Comparison of ENCODE assay signal across 8 cellular contexts in the genomic region with DNA sequence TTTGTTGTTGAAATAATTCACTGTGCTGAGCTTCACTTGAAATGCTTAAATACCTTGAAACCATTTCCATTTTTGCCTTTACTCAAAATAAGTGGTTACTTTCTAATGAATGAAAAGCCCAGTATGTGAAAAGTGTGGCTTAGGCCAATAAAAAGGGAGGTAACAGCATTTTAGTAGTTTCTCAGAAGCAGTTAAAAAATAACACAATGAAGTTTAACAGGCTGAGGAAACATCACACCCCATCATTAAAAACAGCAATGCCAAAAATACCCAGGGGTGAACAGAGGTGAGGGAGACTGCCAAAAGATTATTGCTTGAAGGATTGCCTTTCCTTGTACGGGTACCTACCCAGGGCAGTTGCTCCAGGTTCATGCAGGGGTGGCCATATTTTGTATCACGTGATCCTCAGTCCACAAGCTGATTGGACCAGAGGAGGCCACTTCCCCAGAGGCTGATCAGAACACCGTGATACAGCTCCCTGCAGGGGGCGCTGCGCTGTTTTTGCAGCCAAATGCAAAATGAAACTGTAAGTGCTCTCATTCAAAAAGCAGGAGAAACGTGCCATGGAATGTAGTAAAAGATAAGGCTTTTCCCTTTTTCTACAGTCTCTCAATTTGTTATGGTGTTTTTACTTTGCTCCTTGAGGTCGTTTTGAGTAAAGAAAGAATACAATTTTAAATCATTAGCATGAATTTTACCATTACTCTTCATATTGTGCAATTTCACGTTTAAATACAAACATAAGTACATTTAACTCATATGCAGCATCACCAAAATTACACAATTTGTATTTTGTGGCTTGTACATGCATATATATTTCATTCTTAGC.
DNase-seq lines count a peak whose midpoint lies in the region; ATAC-seq and TF ChIP-seq lines count a peak whose summit lies in the region.

No MANE protein-coding gene starts in this region.

- H3K4me1 Mint-ChIP-seq in HFFc6 (ENCODE audit: low read depth) = peaks cover 31% of the 10 kb centered on the region

- peak overlapping the region; percentile 32; the same call in 1 of the 2 replicates for H2AFZ ChIP-seq in PC-9

- H3K4me3 ChIP-seq in PC-9 (peak overlapping the region; percentile 41; the same call in 1 of the 2 replicates), right cardiac atrium (ENCODE audit: low read length) (peak overlapping the region; percentile 30)

- H3K27ac ChIP-seq in PC-9 = peak overlapping the region; percentile 82
- H3K27ac ChIP-seq in right cardiac atrium (ENCODE audit: low read length) = no peak overlapping the region

- H3K9me2 ChIP-seq in PC-9 (ENCODE audit: insufficient read depth) = no peaks in the 10 kb centered on the region

- peaks cover 6% of the 10 kb centered on the region for H3K36me3 Mint-ChIP-seq in HFFc6 (ENCODE audit: low read depth)

- CTCF ChIA-PET in PC-9 (lab: Charles Lee) = interaction anchor here (0.7 to 1.1 kb wide), 7 partner anchors 42 to 791 kb away, joined by 3 to 6 read pairs (median 3); no protein-coding TSS in a partner anchor

- H3K4me1 ChIP-seq in PC-9 (replicated peaks; ENCODE audit: insufficient read depth) (peaks cover 47% of the 10 kb centered on the region), right cardiac atrium (ENCODE audit: control insufficient read depth, insufficient read depth, low read length) (peaks cover 2% of the 10 kb centered on the region)

- ATAC-seq in right cardiac atrium (peak; percentile 98), GM21529 (IDR thresholded peaks at IDR 0.05; ENCODE audit: unreplicated experiment) (no peak), GM19328 (IDR thresholded peaks at IDR 0.05; ENCODE audit: unreplicated experiment) (no peak)

- 19% methylated on average over 8 of the region's 8 CpGs for WGBS in right cardiac atrium

- H3K27me3 Mint-ChIP-seq in HFFc6 (ENCODE audit: insufficient read depth) = peaks cover 4% of the 10 kb centered on the region

- peak overlapping the region; percentile 70; the same call in 1 of the 2 replicates for H3K4me3 Mint-ChIP-seq in HFFc6

- H3K27me3 ChIP-seq in PC-9 (ENCODE audit: insufficient read depth, low read depth) (no peaks in the 10 kb centered on the region), right cardiac atrium (ENCODE audit: control insufficient read depth, insufficient read depth) (no peaks in the 10 kb centered on the region)

- H3K36me3 ChIP-seq in PC-9 (ENCODE audit: low read depth) = no peaks in the 10 kb centered on the region

- intact Hi-C loops in PC-9 (cut with micrococcal nuclease; ENCODE audit: unreplicated experiment) (loop anchor here (1.0 to 5.0 kb wide), 10 partner anchors 71 to 331 kb away; a partner anchor contains a TSS), right cardiac atrium (cut with DNase I) (loop anchor here in 2 of 4 donors (5.0 to 10.0 kb wide), 2 partner anchors 223 to 226 kb away; no protein-coding TSS in a partner anchor)

- BruUV-seq in PC-9 (replicated peaks; lab: Mats Ljungman, UMichigan) = no TSS peak

- peaks cover 41% of the 10 kb centered on the region for H3F3A ChIP-seq in PC-9 (ENCODE audit: insufficient read depth, low read depth)

- 0 out of 2 replicates have a peak, but pooled peaks cover 11% of the 10 kb centered on the region for H3K9me3 ChIP-seq in PC-9 (ENCODE audit: insufficient read depth, low read depth)
- no peaks in the 10 kb centered on the region for H3K9me3 ChIP-seq in right cardiac atrium (ENCODE audit: control insufficient read depth, low read length)

- DNase-seq in CD1c-positive myeloid dendritic cell (ENCODE audit: extremely low spot score) (peak; percentile 74), HFFc6 (peak; percentile 60), PC-9 (peak; percentile 88 to 92), astrocyte of the hippocampus (ENCODE audit: low read depth, low spot score) (peak; percentile 93), right cardiac atrium (peak; percentile 88 to 95 (median 94)), renal cortical epithelial cell (ENCODE audit: low read depth) (peak; percentile 81)

- H3K4me2 ChIP-seq in PC-9 = peak overlapping the region; percentile 76

- peak; percentile 91 for TF ChIP-seq CTCF in HFFc6 (IDR thresholded peaks at IDR 0.05)
- peak; percentile 97 for TF ChIP-seq CTCF in PC-9 (conservative IDR thresholded peaks at IDR 0.05)

- POLR2A ChIA-PET in PC-9 (lab: Charles Lee; ENCODE audit: unreplicated experiment) = interaction anchor here (0.7 kb wide), 2 partner anchors 49 to 546 kb away, joined by 4 read pairs; no protein-coding TSS in a partner anchor

- H4K20me1 ChIP-seq in PC-9 (ENCODE audit: insufficient read depth) = no peaks in the 10 kb centered on the region

- H3K9me3 Mint-ChIP-seq in HFFc6 = no peaks in the 10 kb centered on the region; the same call in 1 of the 2 replicates

- H3K27ac Mint-ChIP-seq in HFFc6 = peak overlapping the region; percentile 5; the same call in 1 of the 2 replicates

- no peaks in the 10 kb centered on the region for H3K79me2 ChIP-seq in PC-9 (ENCODE audit: low read depth)

Comparison
In these comparisons a context has a peak if more than half of its experiments do, and no peak if none do; other contexts are left out.
1. ATAC-seq: peak in right cardiac atrium (2 of 2); none in GM21529 (single experiment) and GM19328 (single experiment).
2. Peak in every context shown above with its lines, with median percentiles within 50 percentile points of each other: DNase-seq.